In the genomic region with DNA sequence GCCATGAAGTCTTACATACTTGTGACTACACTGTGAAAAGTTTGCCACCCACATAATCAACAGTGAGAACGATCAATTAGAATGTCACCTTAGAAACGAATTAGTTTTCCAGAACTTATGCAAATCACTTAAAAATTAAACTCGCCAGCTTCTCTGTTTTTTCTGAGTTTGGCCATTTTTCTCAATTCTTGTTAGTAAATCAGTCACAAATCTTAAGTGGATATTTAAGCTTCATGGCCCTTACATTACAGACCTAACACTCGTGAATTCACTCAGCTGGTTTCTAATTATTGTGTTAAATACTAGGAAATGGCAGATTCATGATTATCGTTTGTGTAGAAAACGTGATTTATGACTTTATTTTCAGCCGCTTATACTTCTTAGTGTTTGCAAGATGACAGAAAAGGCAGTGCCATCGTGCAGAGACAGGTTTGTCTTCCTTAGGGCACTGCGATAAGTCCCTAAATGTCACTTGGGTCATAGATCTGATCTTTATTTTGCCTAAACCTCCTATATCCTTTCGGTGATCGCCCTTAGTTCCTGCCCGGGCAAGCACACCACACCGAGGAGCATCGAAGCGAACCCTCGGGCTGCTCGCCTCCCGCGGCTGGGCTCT, we compare ENCODE assay signal across 8 cellular contexts. TPM values are rescaled to one million over a fixed set of nuclear protein-coding genes. Genes with fewer than 3 reads are reported as not detected.
DNase-seq lines count a peak whose midpoint lies in the region; ATAC-seq and TF ChIP-seq lines count a peak whose summit lies in the region.

No MANE protein-coding gene starts in this region.

- no peaks in the 10 kb centered on the region for H4K20me1 ChIP-seq in SK-N-SH (ENCODE audit: insufficient read depth)

- CTCF ChIA-PET in CD8-positive, alpha-beta T cell (lab: Charles Lee) = no interaction called here
- CTCF ChIA-PET in activated CD8-positive, alpha-beta T cell treated with anti-CD3 and anti-CD28 coated beads for 36 hours (lab: Charles Lee) = interaction anchor here (0.6 kb wide), 1 partner anchor 231 kb away, joined by 3 read pairs; no protein-coding TSS in a partner anchor
- CTCF ChIA-PET in SK-N-SH (lab: Yijun Ruan, JAX) = no interaction called here

- H3K4me1 Mint-ChIP-seq in CD8-positive, alpha-beta T cell (ENCODE audit: low read depth) = peaks cover 12% of the 10 kb centered on the region
- H3K4me1 Mint-ChIP-seq in activated CD8-positive, alpha-beta T cell treated with anti-CD3 and anti-CD28 coated beads for 36 hours (ENCODE audit: low read depth) = peaks cover 13% of the 10 kb centered on the region

- H3K4me3 Mint-ChIP-seq in CD8-positive, alpha-beta T cell = peak overlapping the region; percentile 81
- peak overlapping the region; percentile 68 for H3K4me3 Mint-ChIP-seq in activated CD8-positive, alpha-beta T cell treated with anti-CD3 and anti-CD28 coated beads for 36 hours

- no peak for TF ChIP-seq CTCF in CD8-positive, alpha-beta T cell (IDR thresholded peaks at IDR 0.05)
- no peak for TF ChIP-seq CTCF in activated CD8-positive, alpha-beta T cell treated with anti-CD3 and anti-CD28 coated beads for 36 hours (IDR thresholded peaks at IDR 0.05)
- TF ChIP-seq CTCF in SK-N-SH (IDR thresholded peaks at IDR 0.05) = no peak

- peak; percentile 16 for ATAC-seq in CD8-positive, alpha-beta T cell
- peak; percentile 36 for ATAC-seq in activated CD8-positive, alpha-beta T cell treated with anti-CD3 and anti-CD28 coated beads for 36 hours

- H3K79me2 ChIP-seq in SK-N-SH (ENCODE audit: insufficient read depth) = no peaks in the 10 kb centered on the region

- H3K27ac Mint-ChIP-seq in CD8-positive, alpha-beta T cell = no peak overlapping the region
- no peak overlapping the region for H3K27ac Mint-ChIP-seq in activated CD8-positive, alpha-beta T cell treated with anti-CD3 and anti-CD28 coated beads for 36 hours

- peaks cover 23% of the 10 kb centered on the region for H3K27me3 ChIP-seq in CD8-positive, alpha-beta T cell (ENCODE audit: insufficient read depth, low read length)
- H3K27me3 ChIP-seq in H7 (ENCODE audit: control insufficient read depth, insufficient read depth, low read length) (peaks cover 12% of the 10 kb centered on the region), iPS-15b (ENCODE audit: control insufficient read depth, insufficient read depth, low read length) (peaks cover 28% of the 10 kb centered on the region), subcutaneous abdominal adipose tissue (ENCODE audit: control insufficient read depth in 5 of 5, insufficient read depth in 4 of 5, low read length in 5 of 5) (peaks cover 0 to 8% (median 0%) of the 10 kb centered on the region in 5 donors), SK-N-SH (ENCODE audit: insufficient read depth) (no peaks in the 10 kb centered on the region)

- H3K36me3 Mint-ChIP-seq in CD8-positive, alpha-beta T cell = no peaks in the 10 kb centered on the region
- no peaks in the 10 kb centered on the region for H3K36me3 Mint-ChIP-seq in activated CD8-positive, alpha-beta T cell treated with anti-CD3 and anti-CD28 coated beads for 36 hours (ENCODE audit: low read depth)

- no peak overlapping the region for H2AFZ ChIP-seq in SK-N-SH (ENCODE audit: low read depth)

- H3K36me3 ChIP-seq in CD8-positive, alpha-beta T cell (ENCODE audit: insufficient read depth, low read length) = no peaks in the 10 kb centered on the region
- H3K36me3 ChIP-seq in H7 (replicated peaks; ENCODE audit: control insufficient read depth, insufficient read depth, low read length) (no peaks in the 10 kb centered on the region), iPS-15b (ENCODE audit: control insufficient read depth, insufficient read depth, low read length) (no peaks in the 10 kb centered on the region), subcutaneous abdominal adipose tissue (ENCODE audit: control insufficient read depth in 5 of 5, insufficient read depth in 5 of 5, low read length in 5 of 5) (no peaks in the 10 kb centered on the region), SK-N-SH (replicated peaks in 1 of 2; ENCODE audit: control insufficient read depth in 1 of 2, insufficient read depth in 2 of 2, low read length in 1 of 2) (no peaks in the 10 kb centered on the region)

- POLR2A ChIA-PET in CD8-positive, alpha-beta T cell (lab: Charles Lee) = no interaction called here
- POLR2A ChIA-PET in activated CD8-positive, alpha-beta T cell treated with anti-CD3 and anti-CD28 coated beads for 36 hours (lab: Charles Lee) = no interaction called here
- POLR2A ChIA-PET in SK-N-SH (lab: Yijun Ruan, JAX) = no interaction called here

- H3K4me1 ChIP-seq in CD8-positive, alpha-beta T cell (ENCODE audit: insufficient read depth, low read length) = no peaks in the 10 kb centered on the region
- peaks cover 16% of the 10 kb centered on the region for H3K4me1 ChIP-seq in iPS-15b (ENCODE audit: control insufficient read depth, insufficient read depth, low read length)
- peaks cover 2 to 58% (median 34%) of the 10 kb centered on the region in 5 donors for H3K4me1 ChIP-seq in subcutaneous abdominal adipose tissue (ENCODE audit: control insufficient read depth in 5 of 5, insufficient read depth in 5 of 5, low read length in 5 of 5)
- peaks cover 0 to 2% of the 10 kb centered on the region in 2 experiments; a peak in 1 of 4 replicates for H3K4me1 ChIP-seq in SK-N-SH (ENCODE audit: control insufficient read depth in 1 of 2, insufficient read depth in 2 of 2, low read depth in 1 of 2, low read length in 1 of 2)

- H3K9ac ChIP-seq in iPS-15b (ENCODE audit: low read depth, low read length) (peak overlapping the region; percentile 73), subcutaneous abdominal adipose tissue (ENCODE audit: low read length in 5 of 5) (peak overlapping the region in 4 of 5 donors; percentile 33 to 73 (median 48)), SK-N-SH (no peak overlapping the region)

- no peak for TF ChIP-seq EP300 in SK-N-SH (IDR thresholded peaks at IDR 0.05; ENCODE audit: borderline replicate concordance in 1 of 2, low read depth in 1 of 2, low read length in 1 of 2)

- H3K27me3 Mint-ChIP-seq in CD8-positive, alpha-beta T cell (ENCODE audit: low read depth) = peaks cover 67% of the 10 kb centered on the region
- H3K27me3 Mint-ChIP-seq in activated CD8-positive, alpha-beta T cell treated with anti-CD3 and anti-CD28 coated beads for 36 hours = peaks cover 78% of the 10 kb centered on the region

- no peaks in the 10 kb centered on the region for H3K9me2 ChIP-seq in SK-N-SH

- H3K4me3 ChIP-seq in CD8-positive, alpha-beta T cell (ENCODE audit: low read depth, low read length) = peak overlapping the region; percentile 28
- H3K4me3 ChIP-seq in H7 (ENCODE audit: insufficient read depth, low read depth, low read length) = peak overlapping the region; percentile 62
- H3K4me3 ChIP-seq in iPS-15b (ENCODE audit: low read depth, low read length) = peak overlapping the region; percentile 81
- H3K4me3 ChIP-seq in subcutaneous abdominal adipose tissue (ENCODE audit: low read depth in 1 of 5, low read length in 5 of 5) = peak overlapping the region; percentile 52 to 78 (median 73)
- H3K4me3 ChIP-seq in SK-N-SH (ENCODE audit: low read depth in 2 of 2, low read length in 1 of 2) = peak overlapping the region in 1 of 2 experiments; percentile 36; a peak in 1 of 4 replicates

- H3K9me3 Mint-ChIP-seq in CD8-positive, alpha-beta T cell = no peaks in the 10 kb centered on the region
- no peaks in the 10 kb centered on the region for H3K9me3 Mint-ChIP-seq in activated CD8-positive, alpha-beta T cell treated with anti-CD3 and anti-CD28 coated beads for 36 hours

- intact Hi-C loops in CD8-positive, alpha-beta T cell (cut with DNase I, micrococcal nuclease) = no loop called here
- intact Hi-C loops in activated CD8-positive, alpha-beta T cell treated with anti-CD3 and anti-CD28 coated beads for 36 hours (cut with micrococcal nuclease) = no loop called here

- H3K9me3 ChIP-seq in CD8-positive, alpha-beta T cell (ENCODE audit: low read length) = no peaks in the 10 kb centered on the region
- no peaks in the 10 kb centered on the region for H3K9me3 ChIP-seq in iPS-15b (ENCODE audit: control insufficient read depth, insufficient read depth, low read length)
- H3K9me3 ChIP-seq in subcutaneous abdominal adipose tissue (ENCODE audit: control insufficient read depth in 5 of 5, low read length in 5 of 5) = no peaks in the 10 kb centered on the region
- H3K9me3 ChIP-seq in SK-N-SH = no peaks in the 10 kb centered on the region

- TF ChIP-seq RAD21 in SK-N-SH (IDR thresholded peaks at IDR 0.05; ENCODE audit: low read length) = no peak

- no peaks in the 10 kb centered on the region for H3F3A ChIP-seq in SK-N-SH (replicated peaks; ENCODE audit: insufficient read depth)

- H3K27ac ChIP-seq in CD8-positive, alpha-beta T cell (ENCODE audit: low read depth, low read length) = no peak overlapping the region
- H3K27ac ChIP-seq in subcutaneous abdominal adipose tissue (ENCODE audit: low read depth, low read length) = peak overlapping the region; percentile 79
- no peak overlapping the region for H3K27ac ChIP-seq in SK-N-SH (ENCODE audit: low read depth in 2 of 2, low read length in 1 of 2)

- DNase-seq in CD8-positive, alpha-beta T cell = no peak
- DNase-seq in H7 (no peak), amygdala (lab: John Stamatoyannopoulos, UW) (no peak), DMS 273 treated with DMSO at 0.1 percent for 48 hours (lab: John Stamatoyannopoulos, UW) (no peak), SK-N-SH (no peak)
- DNase-seq in activated CD8-positive, alpha-beta T cell treated with anti-CD3 and anti-CD28 coated beads for 36 hours = no peak

- 38% methylated on average over 12 of the region's 19 CpGs for WGBS in SK-N-SH (ENCODE audit: low lambda C conversion rate)

- H3K4me2 ChIP-seq in SK-N-SH = no peak overlapping the region

TF ChIP-seq in SK-N-SH, 30 proteins besides CTCF, POLR2A, EP300 and RAD21 (continues in another document):
- TF ChIP-seq MXI1 (IDR thresholded peaks at IDR 0.05; ENCODE audit: low read depth, low read length) = no peak
- no peak for TF ChIP-seq CHD2 (IDR thresholded peaks at IDR 0.05; ENCODE audit: low read length, partially characterized antibody)
- TF ChIP-seq FOXJ3 (CRISPR knock-in tag; IDR thresholded peaks at IDR 0.05) = no peak
- no peak for TF ChIP-seq POLR2AphosphoS5 (IDR thresholded peaks at IDR 0.05; ENCODE audit: low read depth, low read length)
- TF ChIP-seq, protein P1, sequence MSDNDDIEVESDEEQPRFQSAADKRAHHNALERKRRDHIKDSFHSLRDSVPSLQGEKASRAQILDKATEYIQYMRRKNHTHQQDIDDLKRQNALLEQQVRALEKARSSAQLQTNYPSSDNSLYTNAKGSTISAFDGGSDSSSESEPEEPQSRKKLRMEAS (IDR thresholded peaks at IDR 0.05; ENCODE audit: low read depth) = no peak
- no peak for TF ChIP-seq NFIC (IDR thresholded peaks at IDR 0.05; ENCODE audit: borderline replicate concordance)
- TF ChIP-seq TAF1 (IDR thresholded peaks at IDR 0.05; ENCODE audit: borderline replicate concordance, low read depth, low read length) = no peak

RNA-seq across cellular contexts. Expression of gene CELF2, which starts 0.6 kb away (rescaled TPM):
- 100 to 1,000 TPM; 127 to 130 TPM for total RNA-seq in CD8-positive, alpha-beta T cell
- total RNA-seq in H7 (2014; rRNA removed; shearing (Covaris generic)) = 6.4 and 8.5 TPM in 2 replicates
- 100 to 1,000 TPM; 132 to 133 TPM for total RNA-seq in activated CD8-positive, alpha-beta T cell treated with anti-CD3 and anti-CD28 coated beads for 36 hours
- polyA plus RNA-seq in SK-N-SH (2012; rRNA removed) = 0.03 and 0.08 TPM in 2 replicates
- 0.06 and 0.09 TPM in 2 replicates for polyA plus RNA-seq in SK-N-SH (2012; cell fraction: cytosol; rRNA removed)
- 0.01 and 0.07 TPM in 2 replicates for polyA plus RNA-seq in SK-N-SH (2012; cell fraction: nucleus; rRNA removed)

Comparison
In these comparisons a context has a peak if more than half of its experiments do, and no peak if none do; other contexts are left out.
1. RNA of gene CELF2, which starts 0.6 kb away (total RNA-seq): 132 to 133 TPM in activated CD8-positive, alpha-beta T cell treated with anti-CD3 and anti-CD28 coated beads for 36 hours and 127 to 130 TPM in CD8-positive, alpha-beta T cell; 6.4 to 8.5 TPM in H7; every median in the first group is over 10 times any median in the second.